1 cellular context compared by ENCODE assay signal in the genomic region with DNA sequence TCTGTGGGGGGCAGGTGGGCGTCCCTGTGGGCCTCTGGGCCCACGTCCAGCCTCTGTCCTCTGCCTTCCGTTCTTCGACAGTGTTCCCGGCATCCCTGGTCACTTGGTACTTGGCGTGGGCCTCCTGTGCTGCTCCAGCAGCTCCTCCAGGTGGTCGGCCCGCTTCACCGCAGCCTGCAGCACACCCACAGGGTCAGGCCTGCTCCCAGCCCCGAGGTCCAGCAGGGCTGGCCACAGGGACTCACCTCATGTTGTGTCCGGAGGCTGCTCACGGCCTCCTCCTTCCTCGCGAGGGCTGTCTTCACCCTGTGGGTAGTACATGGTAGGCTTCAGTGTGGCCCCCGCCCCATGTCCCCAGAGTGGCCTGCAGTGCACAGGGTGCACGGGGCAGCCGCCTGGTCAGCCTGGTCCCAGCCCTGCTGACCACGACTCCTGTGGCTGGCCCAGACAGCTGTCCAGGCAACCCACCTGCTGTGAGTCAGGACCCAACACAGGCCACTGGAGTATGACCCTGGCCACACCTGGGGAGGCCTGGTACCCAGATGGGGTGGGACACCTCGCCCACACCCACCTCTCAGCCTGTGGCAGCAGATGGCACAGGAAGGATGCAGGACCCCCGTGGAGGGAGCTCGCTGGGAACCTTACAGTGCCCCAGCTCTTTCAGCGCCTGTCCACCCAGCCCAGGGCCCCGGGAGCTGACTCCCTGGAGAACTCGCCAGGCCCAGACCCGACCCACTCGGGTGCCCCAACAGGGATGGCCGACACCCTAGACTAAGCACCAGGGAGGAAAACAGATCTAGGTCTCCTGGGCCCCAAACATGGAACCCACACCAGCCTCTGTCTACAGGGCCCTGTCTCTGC.
TF ChIP-seq lines count a peak whose summit lies in the region.

No MANE protein-coding gene starts in this region.

TF ChIP-seq in SK-N-SH treated with all-trans-retinoic acid at 6 μM for 48 hours, 23 proteins besides CTCF, POLR2A, EP300 and RAD21 (continued from another document):
- no peak for TF ChIP-seq BACH2 (CRISPR knock-in tag; IDR thresholded peaks at IDR 0.05; ENCODE audit: borderline replicate concordance)
- TF ChIP-seq GLIS3 (CRISPR knock-in tag; IDR thresholded peaks at IDR 0.05) = no peak
- no peak for TF ChIP-seq ESRRG (CRISPR knock-in tag; IDR thresholded peaks at IDR 0.05)
- TF ChIP-seq ZFP30 (CRISPR knock-in tag; IDR thresholded peaks at IDR 0.05) = no peak
TF ChIP-seq in SK-N-SH treated with all-trans-retinoic acid at 6 μM for 48 hours: peak in this region for 0.
